12 cellular contexts compared by ENCODE assay signal in genomic region chr3:67389176-67389575, GRCh38.
DNase-seq lines count a peak whose midpoint lies in the region; ATAC-seq, FAIRE-seq and TF ChIP-seq lines count a peak whose summit lies in the region.
"Had no signal": no experiment of that assay in that cellular context is flagged by ENCODE, and none has a peak within 500 bp of the region (broad histone marks: within the 10 kb centered on the region; RNA-seq: fewer than 3 reads in every experiment).

No MANE protein-coding gene starts in this region.

- peaks cover 14 to 23% (median 20%) of the 10 kb centered on the region in 4 donors for H3K4me1 Mint-ChIP-seq in naive thymus-derived CD8-positive, alpha-beta T cell

- peaks cover 9 to 62% (median 39%) of the 10 kb centered on the region in 3 donors for H3K36me3 Mint-ChIP-seq in naive thymus-derived CD8-positive, alpha-beta T cell

- no peaks in the 10 kb centered on the region for H3K9me3 Mint-ChIP-seq in naive thymus-derived CD8-positive, alpha-beta T cell

- peak overlapping the region; percentile 14 to 71 (median 53); a peak in 18 of 22 replicates for H3K4me2 ChIP-seq in BLaER1 treated with 17β-estradiol and CSF1 and Interleukin-3, amounts not matched to agents 10 nM and 100 nM
- H3K4me2 ChIP-seq in KMS-11, result peak overlapping the region; percentile 67; the same call in 1 of the 2 replicates

- peak overlapping the region in 2 of 10 donors; percentile 34 to 39 for H3K27ac Mint-ChIP-seq in naive thymus-derived CD8-positive, alpha-beta T cell
- H3K27ac Mint-ChIP-seq: endodermal cell had no signal

- peak; percentile 71 for ATAC-seq in HG02840 (IDR thresholded peaks at IDR 0.05; ENCODE audit: low FRiP score, unreplicated experiment)
- ATAC-seq in left lobe of liver, result no peak
- no peak for ATAC-seq in naive thymus-derived CD8-positive, alpha-beta T cell
- ATAC-seq: pancreas had no signal

- FAIRE-seq in urothelium cell line (lab: Jason Lieb, UNC), result no peak
- FAIRE-seq in frontal cortex (lab: Jason Lieb, UNC), result no peak
- FAIRE-seq: pancreas had no signal

- peaks cover 11 to 20% (median 17%) of the 10 kb centered on the region in 10 experiments for H3K4me1 ChIP-seq in BLaER1 treated with 17β-estradiol and CSF1 and Interleukin-3, amounts not matched to agents 10 nM and 100 nM
- H3K4me1 ChIP-seq in KMS-11 (ENCODE audit: low read depth, poor library complexity, severe bottlenecking), result peaks cover 24% of the 10 kb centered on the region
- H3K4me1 ChIP-seq: pancreas had no signal

- POLR2A ChIA-PET in naive thymus-derived CD8-positive, alpha-beta T cell (lab: Charles Lee), result no interaction called here

- no peak for TF ChIP-seq CTCF in KMS-11 (conservative IDR thresholded peaks at IDR 0.05; ENCODE audit: low read depth, low read length)

- H3K4me3 Mint-ChIP-seq in naive thymus-derived CD8-positive, alpha-beta T cell, result no peak overlapping the region
- H3K4me3 Mint-ChIP-seq: activated T-cell treated with anti-CD3 and anti-CD28 coated beads, Interleukin-2, amount 50 U/mL, for 4 hours; endodermal cell had no signal

- no peak overlapping the region for H3K27ac ChIP-seq in BLaER1 treated with 17β-estradiol and CSF1 and Interleukin-3, amounts not matched to agents 10 nM and 100 nM
- H3K27ac ChIP-seq in KMS-11, result no peak overlapping the region
- H3K27ac ChIP-seq: pancreas had no signal

- peaks cover 0 to 26% (median 0%) of the 10 kb centered on the region in 11 experiments; a peak in 7 of 22 replicates for H4K20me1 ChIP-seq in BLaER1 treated with 17β-estradiol and CSF1 and Interleukin-3, amounts not matched to agents 10 nM and 100 nM
- no peaks in the 10 kb centered on the region for H4K20me1 ChIP-seq in KMS-11 (ENCODE audit: insufficient read depth)

- H3K4me3 ChIP-seq in BLaER1 treated with 17β-estradiol and CSF1 and Interleukin-3, amounts not matched to agents 10 nM and 100 nM, result no peak overlapping the region
- no peak overlapping the region for H3K4me3 ChIP-seq in KMS-11 (IDR thresholded peaks at IDR 0.05; ENCODE audit: insufficient read depth, low read depth, low read length)
- H3K4me3 ChIP-seq: pancreas had no signal

- peaks cover 0 to 78% (median 0%) of the 10 kb centered on the region in 11 experiments; a peak in 7 of 22 replicates for H3K27me3 ChIP-seq in BLaER1 treated with 17β-estradiol and CSF1 and Interleukin-3, amounts not matched to agents 10 nM and 100 nM
- H3K27me3 ChIP-seq in KMS-11 (ENCODE audit: insufficient read depth, low read depth), result no peaks in the 10 kb centered on the region
- H3K27me3 ChIP-seq: pancreas had no signal

- H3K79me2 ChIP-seq in KMS-11 (ENCODE audit: insufficient read depth, low read depth), result no peaks in the 10 kb centered on the region

- no peaks in the 10 kb centered on the region for H3K27me3 Mint-ChIP-seq in naive thymus-derived CD8-positive, alpha-beta T cell

- peaks cover 0 to 32% (median 13%) of the 10 kb centered on the region in 11 experiments; a peak in 15 of 22 replicates for H3K9me3 ChIP-seq in BLaER1 treated with 17β-estradiol and CSF1 and Interleukin-3, amounts not matched to agents 10 nM and 100 nM (replicated peaks in 1 of 11)
- H3K9me3 ChIP-seq: pancreas had no signal

- H3K9ac ChIP-seq in BLaER1 treated with 17β-estradiol and CSF1 and Interleukin-3, amounts not matched to agents 10 nM and 100 nM, result no peak overlapping the region
- H3K9ac ChIP-seq in KMS-11, result no peak overlapping the region

- H2AFZ ChIP-seq in KMS-11 (ENCODE audit: low read depth), result no peak overlapping the region

- DNase-seq in GM19238 (ENCODE audit: insufficient read length, low spot score), result peak; percentile 5
- DNase-seq in urothelium cell line (ENCODE audit: low spot score), result no peak
- no peak for DNase-seq in left lobe of liver (ENCODE audit: low spot score)
- DNase-seq in naive thymus-derived CD8-positive, alpha-beta T cell, result no peak
- DNase-seq in frontal cortex (ENCODE audit: low spot score in 2 of 2), result no peak
- DNase-seq: activated T-cell treated with anti-CD3 and anti-CD28 coated beads, Interleukin-2, amount 50 U/mL, for 4 hours; endodermal cell; pancreas; SW 1271 had no signal

- H3K36me3 ChIP-seq in BLaER1 treated with 17β-estradiol and CSF1 and Interleukin-3, amounts not matched to agents 10 nM and 100 nM, result peaks cover 0 to 42% (median 4%) of the 10 kb centered on the region in 11 experiments; a peak in 12 of 22 replicates
- H3K36me3 ChIP-seq in KMS-11 (ENCODE audit: insufficient read depth), result no peaks in the 10 kb centered on the region
- H3K36me3 ChIP-seq: pancreas had no signal
